Comparison of ENCODE assay signal across 19 cellular contexts in genomic region chrX:120568047-120568446, GRCh38. TPM values are rescaled to one million over a fixed set of nuclear protein-coding genes. Genes with fewer than 3 reads are reported as not detected.
A peak's percentile ranks its signal among the peaks of the same experiment; 100 is the strongest.
DNase-seq lines count a peak whose midpoint lies in the region; ATAC-seq and TF ChIP-seq lines count a peak whose summit lies in the region.
"Had no signal": no experiment of that assay in that cellular context is flagged by ENCODE, and none has a peak within 500 bp of the region (broad histone marks: within the 10 kb centered on the region; RNA-seq: fewer than 3 reads in every experiment).

No MANE protein-coding gene starts in this region.

- POLR2A ChIA-PET in PC-9 (lab: Charles Lee; ENCODE audit: unreplicated experiment), result interaction anchor here (0.6 to 0.7 kb wide), 2 partner anchors 23 to 36 kb away, joined by 6 to 18 read pairs; no protein-coding TSS in a partner anchor

- H3K27me3 Mint-ChIP-seq in activated T-cell treated with anti-CD3 and anti-CD28 coated beads, Interleukin-2, amount 50 U/mL, for 24 hours, result no peaks in the 10 kb centered on the region

- H3K4me1 Mint-ChIP-seq in activated T-cell treated with anti-CD3 and anti-CD28 coated beads, Interleukin-2, amount 50 U/mL, for 24 hours (ENCODE audit: low read depth), result peaks cover 3% of the 10 kb centered on the region

- H3K27me3 ChIP-seq in PC-9 (ENCODE audit: insufficient read depth, low read depth), result no peaks in the 10 kb centered on the region
- no peaks in the 10 kb centered on the region for H3K27me3 ChIP-seq in left lung
- no peaks in the 10 kb centered on the region for H3K27me3 ChIP-seq in MM.1S (replicated peaks; ENCODE audit: insufficient read depth, low read length)

- ATAC-seq in left lung, result peak; percentile 69
- no peak for ATAC-seq in HG03432 (IDR thresholded peaks at IDR 0.05; ENCODE audit: unreplicated experiment)
- ATAC-seq: PC-3, SK-N-SH treated with all-trans-retinoic acid at 6 μM for 48 hours had no signal

- CTCF ChIA-PET in PC-9 (lab: Charles Lee), result interaction anchor here (0.7 kb wide), 1 partner anchor 9 kb away, joined by 6 read pairs; no protein-coding TSS in a partner anchor

- no TSS peak for BruUV-seq in PC-9 (replicated peaks; lab: Mats Ljungman, UMichigan)

- H3K36me3 ChIP-seq in PC-9 (ENCODE audit: low read depth) (no peaks in the 10 kb centered on the region), left lung (no peaks in the 10 kb centered on the region), MM.1S (replicated peaks; ENCODE audit: insufficient read depth, low read length) (no peaks in the 10 kb centered on the region)

- H3K79me2 ChIP-seq in PC-9 (ENCODE audit: low read depth) (peaks cover 4% of the 10 kb centered on the region; the same call in 1 of the 2 replicates), MM.1S (ENCODE audit: low read length) (no peaks in the 10 kb centered on the region)

- no peaks in the 10 kb centered on the region for H3K9me3 Mint-ChIP-seq in activated T-cell treated with anti-CD3 and anti-CD28 coated beads, Interleukin-2, amount 50 U/mL, for 24 hours

- no peaks in the 10 kb centered on the region for H3K36me3 Mint-ChIP-seq in activated T-cell treated with anti-CD3 and anti-CD28 coated beads, Interleukin-2, amount 50 U/mL, for 24 hours (ENCODE audit: low read depth)

- no peaks in the 10 kb centered on the region for H3K9me3 ChIP-seq in PC-9 (ENCODE audit: insufficient read depth, low read depth)
- no peaks in the 10 kb centered on the region for H3K9me3 ChIP-seq in left lung
- no peaks in the 10 kb centered on the region for H3K9me3 ChIP-seq in MM.1S (replicated peaks; ENCODE audit: insufficient read depth, low read length)

- intact Hi-C loops in PC-9 (cut with micrococcal nuclease; ENCODE audit: unreplicated experiment), result no loop called here
- intact Hi-C loops in left lung (cut with DNase I), result no loop called here

- H3K4me3 ChIP-seq in PC-9 (0 out of 2 replicates have a peak overlapping the region, but pooled peaks have one; percentile 14), left lung (no peak overlapping the region), MM.1S (ENCODE audit: low read length) (no peak overlapping the region)

- H2AFZ ChIP-seq in PC-9 (no peak overlapping the region), MM.1S (ENCODE audit: low read length) (no peak overlapping the region)

- TF ChIP-seq CTCF in PC-9 (conservative IDR thresholded peaks at IDR 0.05), result no peak
- TF ChIP-seq CTCF in left lung (IDR thresholded peaks at IDR 0.05), result no peak
- TF ChIP-seq CTCF in MM.1S (IDR thresholded peaks at IDR 0.05; ENCODE audit: low read length), result no peak

- DNase-seq in PC-9 (peak; percentile 11 to 84), epithelial cell of prostate (ENCODE audit: low read depth, low spot score) (peak; percentile 22), left lung (no peak), MM.1S (no peak), iPS-NIHi11 (ENCODE audit: low spot score) (no peak)
- DNase-seq in activated T-cell treated with anti-CD3 and anti-CD28 coated beads, Interleukin-2, amount 50 U/mL, for 24 hours, result no peak
- DNase-seq: AML-193, DMS79, KBM-7, NCI-H1417 treated with DMSO at 0.1 percent for 48 hours, NCI-H187 treated with DMSO at 0.1 percent for 48 hours, NCI-H226, NCI-H524, PC-3, SIG-M5 had no signal

- H3K27ac ChIP-seq in PC-9, result peak overlapping the region; percentile 77
- H3K27ac ChIP-seq in epithelial cell of prostate, result peak overlapping the region; percentile 38
- H3K27ac ChIP-seq in left lung, result no peak overlapping the region
- no peak overlapping the region for H3K27ac ChIP-seq in MM.1S (ENCODE audit: low read length)
- H3K27ac ChIP-seq: C4-2B, RWPE1 had no signal

- no peak overlapping the region for H3K27ac Mint-ChIP-seq in activated T-cell treated with anti-CD3 and anti-CD28 coated beads, Interleukin-2, amount 50 U/mL, for 24 hours

- H3K4me2 ChIP-seq in PC-9, result peak overlapping the region; percentile 62
- H3K4me2 ChIP-seq in MM.1S (ENCODE audit: low read depth, low read length), result no peak overlapping the region

- H3K4me1 ChIP-seq in PC-9 (replicated peaks; ENCODE audit: insufficient read depth) (peaks cover 18% of the 10 kb centered on the region), left lung (no peaks in the 10 kb centered on the region), MM.1S (ENCODE audit: low read length) (no peaks in the 10 kb centered on the region)

- H4K20me1 ChIP-seq in PC-9 (ENCODE audit: insufficient read depth) (no peaks in the 10 kb centered on the region), MM.1S (ENCODE audit: insufficient read depth, low read length) (no peaks in the 10 kb centered on the region)

- H3F3A ChIP-seq in PC-9 (ENCODE audit: insufficient read depth, low read depth) (peaks cover 7% of the 10 kb centered on the region), MM.1S (ENCODE audit: insufficient read depth, low read length) (no peaks in the 10 kb centered on the region)

- H3K9ac ChIP-seq in MM.1S (ENCODE audit: low read length), result no peak overlapping the region

- no peak overlapping the region for H3K4me3 Mint-ChIP-seq in activated T-cell treated with anti-CD3 and anti-CD28 coated beads, Interleukin-2, amount 50 U/mL, for 24 hours

- no peaks in the 10 kb centered on the region for H3K9me2 ChIP-seq in PC-9 (ENCODE audit: insufficient read depth)
- H3K9me2 ChIP-seq in MM.1S (replicated peaks; ENCODE audit: insufficient read depth, low read length), result no peaks in the 10 kb centered on the region

RNA-seq across cellular contexts. Expression of gene CUL4B, which starts 7.3 kb away (rescaled TPM):
- total RNA-seq in PC-9 (2021) (98.6 and 154 TPM in 2 replicates), left lung (10 to 100 TPM; 34.4 to 41.1 TPM)

RNA-seq across cellular contexts. Expression of gene MCTS1, which starts 35.9 kb away (rescaled TPM):
- total RNA-seq in PC-9 (2021) (90.7 and 98.4 TPM in 2 replicates), left lung (10 to 100 TPM; 37.3 to 37.5 TPM)

Comparison
In these comparisons a context has a peak if more than half of its experiments do, and no peak if none do; other contexts are left out.
1. DNase-seq: peak in PC-9 (2 of 2) and epithelial cell of prostate (single experiment); none in left lung (0 of 2), MM.1S (single experiment), iPS-NIHi11 (single experiment) and activated T-cell treated with anti-CD3 and anti-CD28 coated beads, Interleukin-2, amount 50 U/mL, for 24 hours (single experiment).
2. H3K27ac ChIP-seq: peak in PC-9 (single experiment) and epithelial cell of prostate (single experiment); none in left lung (0 of 2) and MM.1S (single experiment).